8 cellular contexts compared by ENCODE assay signal in the genomic region with DNA sequence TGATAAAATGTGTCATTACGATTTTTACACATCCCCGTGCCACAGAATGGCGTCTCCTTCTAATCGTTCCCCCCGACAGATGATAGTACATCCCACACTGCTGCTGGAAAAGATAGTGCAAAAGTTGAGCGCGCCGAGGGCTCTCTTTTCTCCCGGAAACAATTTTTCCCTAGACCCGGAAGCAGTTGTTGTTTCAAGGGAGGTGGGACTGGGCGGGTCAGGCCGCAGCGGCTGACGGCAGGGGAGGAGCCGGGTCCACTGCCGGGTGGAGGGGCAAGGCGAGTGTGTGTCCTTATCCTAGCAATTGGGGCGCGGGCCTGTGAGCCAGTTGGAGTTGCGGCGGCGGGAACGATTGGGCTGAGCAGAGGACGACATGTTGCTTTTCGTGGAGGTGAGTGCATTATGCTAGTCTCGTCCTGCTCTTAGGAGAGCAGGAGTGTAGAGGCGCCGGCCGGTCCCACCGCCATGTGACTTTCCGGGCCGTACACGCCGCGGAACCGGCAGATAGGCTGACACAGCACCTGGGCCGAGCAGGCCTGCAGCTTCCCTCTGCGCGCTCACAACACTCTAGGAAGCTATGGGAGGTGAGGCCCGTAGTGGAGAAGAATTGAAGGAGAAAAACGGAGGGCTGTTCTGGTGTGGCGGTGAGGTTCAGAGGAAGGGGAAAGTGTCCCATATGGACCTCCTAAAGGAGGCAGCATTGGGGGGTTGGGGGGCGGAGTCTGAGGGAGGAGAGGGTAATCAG. TPM values are rescaled to one million over a fixed set of nuclear protein-coding genes. Genes with fewer than 3 reads are reported as not detected.
A peak's percentile ranks its signal among the peaks of the same experiment; 100 is the strongest.
DNase-seq lines count a peak whose midpoint lies in the region; ATAC-seq and TF ChIP-seq lines count a peak whose summit lies in the region.

A gene (plus strand): TSS at position 248 of the 745 bp plus-strand sequence. CDS start 126 bp downstream, at position 374.

- H3K4me3 ChIP-seq in suprapubic skin, result peak within 1 kb of the TSS; percentile 76

- peak in 1 of 2 donors; percentile 82 for TF ChIP-seq POLR2A in suprapubic skin (IDR thresholded peaks at IDR 0.05)

- no peak for TF ChIP-seq EP300 in suprapubic skin (IDR thresholded peaks at IDR 0.05)

- H3K27ac Mint-ChIP-seq in activated naive CD4-positive, alpha-beta T cell treated with anti-CD3 and anti-CD28 coated beads, Interleukin-2, amount 50 U/mL, for 24 hours, result peak within 1 kb of the TSS; percentile 99

- peaks cover 8% of the 10 kb centered on the region for H3K36me3 Mint-ChIP-seq in activated naive CD4-positive, alpha-beta T cell treated with anti-CD3 and anti-CD28 coated beads, Interleukin-2, amount 50 U/mL, for 24 hours

- DNase-seq in GM04503 (ENCODE audit: low read depth), result peak; percentile 80
- peak; percentile 91 for DNase-seq in NCI-H1092 (lab: John Stamatoyannopoulos, UW)
- DNase-seq in globus pallidus (ENCODE audit: low spot score), result peak; percentile 94
- peak; percentile 58 to 95 (median 87) for DNase-seq in nucleus accumbens (lab: John Stamatoyannopoulos, UW)
- DNase-seq in suprapubic skin (ENCODE audit: low spot score in 2 of 2), result peak; percentile 96

- H3K9me3 Mint-ChIP-seq in activated naive CD4-positive, alpha-beta T cell treated with anti-CD3 and anti-CD28 coated beads, Interleukin-2, amount 50 U/mL, for 24 hours, result no peaks in the 10 kb centered on the region

- H3K4me1 Mint-ChIP-seq in activated naive CD4-positive, alpha-beta T cell treated with anti-CD3 and anti-CD28 coated beads, Interleukin-2, amount 50 U/mL, for 24 hours, result peaks cover 35% of the 10 kb centered on the region

- peak within 1 kb of the TSS; percentile 92 for H3K27ac ChIP-seq in suprapubic skin

- no peaks in the 10 kb centered on the region for H3K27me3 ChIP-seq in suprapubic skin

- H3K36me3 ChIP-seq in suprapubic skin, result no peaks in the 10 kb centered on the region

- 1% methylated on average over 31 of the region's 43 CpGs for WGBS in suprapubic skin

- H3K27me3 Mint-ChIP-seq in activated naive CD4-positive, alpha-beta T cell treated with anti-CD3 and anti-CD28 coated beads, Interleukin-2, amount 50 U/mL, for 24 hours, result peaks cover 4% of the 10 kb centered on the region

- no peak for TF ChIP-seq CTCF in suprapubic skin (IDR thresholded peaks at IDR 0.05)

- ATAC-seq in HG02571 (IDR thresholded peaks at IDR 0.05; ENCODE audit: unreplicated experiment) (peak; percentile 95), SK-N-SH treated with all-trans-retinoic acid at 6 μM for 48 hours (peak; percentile 97)

- peak within 1 kb of the TSS; percentile 99 for H3K4me3 Mint-ChIP-seq in activated naive CD4-positive, alpha-beta T cell treated with anti-CD3 and anti-CD28 coated beads, Interleukin-2, amount 50 U/mL, for 24 hours

- H3K4me1 ChIP-seq in suprapubic skin, result peaks cover 24% of the 10 kb centered on the region

- no peaks in the 10 kb centered on the region for H3K9me3 ChIP-seq in suprapubic skin

TF ChIP-seq in SK-N-SH treated with all-trans-retinoic acid at 6 μM for 48 hours, 23 proteins besides CTCF, POLR2A, EP300 and RAD21:
- TF ChIP-seq TCF4 (CRISPR knock-in tag; IDR thresholded peaks at IDR 0.05; ENCODE audit: borderline replicate concordance), result no peak
- no peak for TF ChIP-seq ZFP3 (CRISPR knock-in tag; IDR thresholded peaks at IDR 0.05)
- no peak for TF ChIP-seq ZNF70 (CRISPR knock-in tag; IDR thresholded peaks at IDR 0.05)
- no peak for TF ChIP-seq ZNF8 (CRISPR knock-in tag; IDR thresholded peaks at IDR 0.05)
- no peak for TF ChIP-seq ARNTL (CRISPR knock-in tag; IDR thresholded peaks at IDR 0.05; ENCODE audit: borderline replicate concordance, low read depth)
- no peak for TF ChIP-seq GLIS3 (CRISPR knock-in tag; IDR thresholded peaks at IDR 0.05)
- no peak for TF ChIP-seq RARB (CRISPR knock-in tag; IDR thresholded peaks at IDR 0.05)

RNA-seq across cellular contexts. Expression of the gene that starts here (rescaled TPM):
- total RNA-seq in suprapubic skin, result 10 to 100 TPM; 23.5 to 43.0 (median 26.9) TPM

Comparison
In these comparisons a context has a peak if more than half of its experiments do, and no peak if none do; other contexts are left out.
1. Peak in every context shown above with its lines: DNase-seq, ATAC-seq, H3K4me3 ChIP-seq and H3K27ac ChIP-seq.